In genomic region chr19:14785102-14785793, GRCh38 we compare ENCODE assay signal across 10 cellular contexts. TPM values are rescaled to one million over a fixed set of nuclear protein-coding genes. Genes with fewer than 3 reads are reported as not detected.
DNase-seq lines count a peak whose midpoint lies in the region; ATAC-seq and TF ChIP-seq lines count a peak whose summit lies in the region.
"Not testable (repeated sequence)": the region's sequence is repeated elsewhere in the genome, so short reads cannot be mapped to it uniquely, and the experiment has no call there.
"Had no signal": no experiment of that assay in that cellular context is flagged by ENCODE, and none has a peak within 500 bp of the region (broad histone marks: within the 10 kb centered on the region; RNA-seq: fewer than 3 reads in every experiment).

No MANE protein-coding gene starts in this region.

- H3K4me2 ChIP-seq in BLaER1 treated with 17β-estradiol and CSF1 and Interleukin-3, amounts not matched to agents 10 nM and 100 nM, result peak overlapping the region; percentile 76 to 89 (median 84)
- not testable (repeated sequence) for H3K4me2 ChIP-seq in IMR-90 (ENCODE audit: low read depth, low read length)

- intact Hi-C loops in IMR-90 (cut with micrococcal nuclease), result not testable (repeated sequence)

- not testable (repeated sequence) for H3K18ac ChIP-seq in IMR-90 (ENCODE audit: low read depth, low read length)

- peak overlapping the region; percentile 36 for H3K27ac Mint-ChIP-seq in activated naive CD8-positive, alpha-beta T cell treated with anti-CD3 and anti-CD28 coated beads for 36 hours

- peak overlapping the region; percentile 81 to 91 (median 88) for H3K27ac ChIP-seq in BLaER1 treated with 17β-estradiol and CSF1 and Interleukin-3, amounts not matched to agents 10 nM and 100 nM
- not testable (repeated sequence) for H3K27ac ChIP-seq in IMR-90 (ENCODE audit: insufficient read depth, low read length); gastroesophageal sphincter

- not testable (repeated sequence) for H2BK120ac ChIP-seq in IMR-90 (ENCODE audit: low read depth, low read length)

- not testable (repeated sequence) for H2BK5ac ChIP-seq in IMR-90 (ENCODE audit: low read depth, low read length, poor library complexity, severe bottlenecking)

- H3K4me3 Mint-ChIP-seq in activated naive CD8-positive, alpha-beta T cell treated with anti-CD3 and anti-CD28 coated beads for 36 hours, result not testable (repeated sequence)

- not testable (repeated sequence) for BruUV-seq in IMR-90 (replicated peaks; lab: Mats Ljungman, UMichigan)

- H4K20me1 ChIP-seq in BLaER1 treated with 17β-estradiol and CSF1 and Interleukin-3, amounts not matched to agents 10 nM and 100 nM; IMR-90 (ENCODE audit: insufficient read depth, low read length): not testable (repeated sequence)

- H3K9me3 Mint-ChIP-seq in activated naive CD8-positive, alpha-beta T cell treated with anti-CD3 and anti-CD28 coated beads for 36 hours, result not testable (repeated sequence)

- TF ChIP-seq POLR2A in IMR-90 (IDR thresholded peaks at IDR 0.05; ENCODE audit: low read depth, low read length); gastroesophageal sphincter (IDR thresholded peaks at IDR 0.05): not testable (repeated sequence)

- not testable (repeated sequence) for H4K8ac ChIP-seq in IMR-90 (ENCODE audit: low read depth in 2 of 2, low read length in 2 of 2)

- not testable (repeated sequence) for H4K5ac ChIP-seq in IMR-90 (ENCODE audit: low read depth, low read length)

- CTCF ChIA-PET in IMR-90 (lab: Yijun Ruan, JAX), result not testable (repeated sequence)

- H3K23ac ChIP-seq in IMR-90 (ENCODE audit: low read depth, low read length), result not testable (repeated sequence)

- H3K4me3 ChIP-seq in BLaER1 treated with 17β-estradiol and CSF1 and Interleukin-3, amounts not matched to agents 10 nM and 100 nM, result peak overlapping the region in 7 of 10 experiments; percentile 14 to 46 (median 26); a peak in 8 of 20 replicates
- not testable (repeated sequence) for H3K4me3 ChIP-seq in IMR-90 (ENCODE audit: insufficient read depth, low read depth, low read length); gastroesophageal sphincter

- H3K36me3 ChIP-seq in BLaER1 treated with 17β-estradiol and CSF1 and Interleukin-3, amounts not matched to agents 10 nM and 100 nM; IMR-90 (ENCODE audit: control insufficient read depth, insufficient read depth, low read length); gastroesophageal sphincter: not testable (repeated sequence)

- not testable (repeated sequence) for H2AK9ac ChIP-seq in IMR-90 (replicated peaks; ENCODE audit: low read depth, low read length, poor library complexity)

- WGBS in IMR-90 (ENCODE audit: extremely low coverage in 2 of 2, insufficient read length in 1 of 2), 2 experiments, result 13% methylated on average over 3 of the region's 11 CpGs; no CpG with 5 or more reads in 1 of the 2 experiments
- WGBS in gastroesophageal sphincter (ENCODE audit: low coverage in 1 of 2), 2 donors, result 33 to 66% methylated on average over 3 to 8 of the region's 11 CpGs

- H2AK5ac ChIP-seq in IMR-90 (ENCODE audit: low read depth, low read length), result not testable (repeated sequence)

- H2AFZ ChIP-seq in IMR-90 (replicated peaks; ENCODE audit: low read length, poor library complexity), result not testable (repeated sequence)

- H3K36me3 Mint-ChIP-seq in activated naive CD8-positive, alpha-beta T cell treated with anti-CD3 and anti-CD28 coated beads for 36 hours, result not testable (repeated sequence)

- not testable (repeated sequence) for H3K14ac ChIP-seq in IMR-90 (replicated peaks; ENCODE audit: low read depth, low read length)

- H3K27me3 ChIP-seq in BLaER1 treated with 17β-estradiol and CSF1 and Interleukin-3, amounts not matched to agents 10 nM and 100 nM; IMR-90 (ENCODE audit: control insufficient read depth, insufficient read depth, low read length): not testable (repeated sequence)
- peaks cover 43% of the 10 kb centered on the region for H3K27me3 ChIP-seq in gastroesophageal sphincter

- H3K4me1 ChIP-seq in BLaER1 treated with 17β-estradiol and CSF1 and Interleukin-3, amounts not matched to agents 10 nM and 100 nM, result peaks cover 54 to 76% (median 70%) of the 10 kb centered on the region in 10 experiments
- not testable (repeated sequence) for H3K4me1 ChIP-seq in IMR-90 (ENCODE audit: control insufficient read depth, insufficient read depth, low read length); gastroesophageal sphincter

- dilution Hi-C loops in IMR-90 (cut with HindIII; ENCODE audit: low sequenced_read_pairs, unreplicated experiment), result not testable (repeated sequence)

- not testable (repeated sequence) for TF ChIP-seq CTCF in GM20000 (IDR thresholded peaks at IDR 0.05; ENCODE audit: extremely low read depth, missing control alignments); IMR-90 (conservative IDR thresholded peaks at IDR 0.05; ENCODE audit: low read depth, low read length); gastroesophageal sphincter (IDR thresholded peaks at IDR 0.05)

- peak overlapping the region; percentile 66 to 82 (median 76) for H3K9ac ChIP-seq in BLaER1 treated with 17β-estradiol and CSF1 and Interleukin-3, amounts not matched to agents 10 nM and 100 nM
- H3K9ac ChIP-seq in IMR-90 (ENCODE audit: low read depth, low read length), result not testable (repeated sequence)

- ATAC-seq in IMR-90 (ENCODE audit: low read depth) (peak; percentile 42), gastroesophageal sphincter (peak; percentile 76)

- not testable (repeated sequence) for H3K56ac ChIP-seq in IMR-90 (ENCODE audit: extremely low read depth, insufficient read depth, low read length)

- not testable (repeated sequence) for H4K91ac ChIP-seq in IMR-90 (ENCODE audit: insufficient read depth, low read depth, low read length)

- H3K27me3 Mint-ChIP-seq in activated naive CD8-positive, alpha-beta T cell treated with anti-CD3 and anti-CD28 coated beads for 36 hours, result peaks cover 42% of the 10 kb centered on the region

- H3K79me1 ChIP-seq in IMR-90 (ENCODE audit: low read depth in 1 of 2, low read length in 2 of 2), result not testable (repeated sequence)

- in situ Hi-C loops in IMR-90 (cut with MboI; ENCODE audit: low sequenced_read_pairs), result not testable (repeated sequence)

- H3K9me3 ChIP-seq in BLaER1 treated with 17β-estradiol and CSF1 and Interleukin-3, amounts not matched to agents 10 nM and 100 nM (replicated peaks in 1 of 11), result peaks cover 0 to 20% (median 0%) of the 10 kb centered on the region in 11 experiments; a peak in 5 of 22 replicates
- H3K9me3 ChIP-seq in IMR-90 (ENCODE audit: control insufficient read depth, insufficient read depth, low read length); gastroesophageal sphincter: not testable (repeated sequence)

- TF ChIP-seq RAD21 in IMR-90 (IDR thresholded peaks at IDR 0.05; ENCODE audit: low read length), result not testable (repeated sequence)

- not testable (repeated sequence) for H2BK15ac ChIP-seq in IMR-90 (ENCODE audit: low read depth, low read length)

- POLR2A ChIA-PET in IMR-90 (lab: Charles Lee; ENCODE audit: unreplicated experiment), result not testable (repeated sequence)

- H3K9me1 ChIP-seq in IMR-90 (ENCODE audit: insufficient read depth, low read length), result not testable (repeated sequence)

- H2BK20ac ChIP-seq in IMR-90 (ENCODE audit: low read depth, low read length), result not testable (repeated sequence)

- DNase-seq in GM20000 (ENCODE audit: low spot score), result peak; percentile 33
- peak; percentile 15 for DNase-seq in IMR-90
- DNase-seq in SKM-1 (lab: John Stamatoyannopoulos, UW; ENCODE audit: unreplicated experiment), result peak; percentile 93
- DNase-seq in activated naive CD8-positive, alpha-beta T cell treated with anti-CD3 and anti-CD28 coated beads for 36 hours, result not testable (repeated sequence)
- DNase-seq in mesenteric fat pad (ENCODE audit: low spot score), result peak; percentile 83
- DNase-seq in stimulated activated CD4-positive, alpha-beta T cell treated with anti-CD3 and anti-CD28 coated beads, Interleukin-15, amount 100 ng/mL, for 24 hours, result peak; percentile 24

- not testable (repeated sequence) for TF ChIP-seq EP300 in gastroesophageal sphincter (IDR thresholded peaks at IDR 0.05)

- not testable (repeated sequence) for H3K4ac ChIP-seq in IMR-90 (ENCODE audit: low read depth, low read length)

- H3K4me1 Mint-ChIP-seq in activated naive CD8-positive, alpha-beta T cell treated with anti-CD3 and anti-CD28 coated beads for 36 hours, result not testable (repeated sequence)

RNA-seq across cellular contexts. Expression of gene ADGRE2, which starts 6.9 kb away (rescaled TPM):
- total RNA-seq in IMR-90 (2012; rRNA removed) (not detected in 2 replicates), gastroesophageal sphincter (1 to 10 TPM; 1.0 to 4.4 (median 1.4) TPM), mesenteric fat pad (10.9 TPM)
- polyA plus RNA-seq in IMR-90 (2012; rRNA removed), result not detected in 2 replicates
- polyA plus RNA-seq in IMR-90 (2012; cell fraction: cytosol; rRNA removed), result 0.01 TPM in 1 of 2 replicates, not detected in the other
- 0.09 and 0.15 TPM in 2 replicates for polyA plus RNA-seq in IMR-90 (2012; cell fraction: nucleus; rRNA removed; ENCODE audit: low replicate concordance)
- total RNA-seq in activated naive CD8-positive, alpha-beta T cell treated with anti-CD3 and anti-CD28 coated beads for 36 hours, result under 1 TPM; 0.29 to 0.48 TPM

RNA-seq across cellular contexts. Expression of gene OR7A5, which starts 49.7 kb away (rescaled TPM):
- not detected in 2 replicates for total RNA-seq in IMR-90 (2012; rRNA removed)
- not detected in 2 replicates for polyA plus RNA-seq in IMR-90 (2012; rRNA removed)
- not detected in 2 replicates for polyA plus RNA-seq in IMR-90 (2012; cell fraction: cytosol; rRNA removed)
- polyA plus RNA-seq in IMR-90 (2012; cell fraction: nucleus; rRNA removed; ENCODE audit: low replicate concordance), result not detected in 2 replicates
- total RNA-seq in activated naive CD8-positive, alpha-beta T cell treated with anti-CD3 and anti-CD28 coated beads for 36 hours, result not detected
- not detected for total RNA-seq in gastroesophageal sphincter
- not detected for total RNA-seq in mesenteric fat pad
- total RNA-seq: frontal cortex, temporal lobe had no signal

RNA-seq across cellular contexts. Expression of gene OR7C1, which starts 49.7 kb away (rescaled TPM):
- not detected in 2 replicates for total RNA-seq in IMR-90 (2012; rRNA removed)
- not detected in 2 replicates for polyA plus RNA-seq in IMR-90 (2012; rRNA removed)
- polyA plus RNA-seq in IMR-90 (2012; cell fraction: cytosol; rRNA removed), result not detected in 2 replicates
- not detected in 2 replicates for polyA plus RNA-seq in IMR-90 (2012; cell fraction: nucleus; rRNA removed; ENCODE audit: low replicate concordance)
- not detected for total RNA-seq in activated naive CD8-positive, alpha-beta T cell treated with anti-CD3 and anti-CD28 coated beads for 36 hours
- not detected for total RNA-seq in gastroesophageal sphincter
- total RNA-seq in mesenteric fat pad, result not detected
- total RNA-seq: frontal cortex, temporal lobe had no signal
